In the genomic region with DNA sequence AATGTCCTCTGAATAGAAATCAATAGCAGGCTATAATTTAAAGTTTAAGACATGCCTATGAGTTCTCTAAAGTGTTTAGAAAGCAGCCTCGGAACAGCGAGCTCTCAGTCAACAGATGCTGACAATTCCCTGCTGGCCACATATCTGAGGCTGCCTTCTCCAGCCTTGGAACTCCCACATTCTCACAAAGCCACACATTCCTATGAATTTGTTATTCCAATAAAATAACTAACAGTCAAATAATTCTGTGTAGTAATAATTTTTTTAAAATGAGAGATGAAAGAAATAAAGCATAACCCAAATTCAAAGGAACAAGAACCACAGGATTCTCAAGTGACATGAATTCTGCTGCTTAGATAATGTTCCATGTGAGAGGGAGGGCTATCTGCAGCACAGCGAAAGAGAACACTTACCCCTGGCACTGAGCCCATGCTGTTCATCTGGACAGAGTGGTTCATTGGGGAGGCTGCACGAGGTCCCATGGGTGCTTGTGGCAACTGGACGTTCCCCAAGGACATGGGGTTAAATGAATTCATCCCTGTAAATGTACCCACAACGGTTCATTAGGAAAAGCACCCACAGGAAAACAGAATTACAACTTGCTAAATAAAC, we compare ENCODE assay signal across 16 cellular contexts. TPM values are rescaled to one million over a fixed set of nuclear protein-coding genes. Genes with fewer than 3 reads are reported as not detected.
DNase-seq lines count a peak whose midpoint lies in the region; ATAC-seq and TF ChIP-seq lines count a peak whose summit lies in the region.
"Had no signal": no experiment of that assay in that cellular context is flagged by ENCODE, and none has a peak within 500 bp of the region (broad histone marks: within the 10 kb centered on the region; RNA-seq: fewer than 3 reads in every experiment).

No MANE protein-coding gene starts in this region.

- no peak overlapping the region for H3K4me3 ChIP-seq in HFF-Myc (replicated peaks; ENCODE audit: low read depth, low read length)
- no peak overlapping the region for H3K4me3 ChIP-seq in endodermal cell (ENCODE audit: low read length)
- H3K4me3 ChIP-seq: coronary artery, SJCRH30, upper lobe of right lung had no signal

- H3K9ac ChIP-seq in endodermal cell (ENCODE audit: extremely low read depth, low read length, poor library complexity, severe bottlenecking), result no peak overlapping the region

- H3K36me3 ChIP-seq in endodermal cell (ENCODE audit: control insufficient read depth, insufficient read depth, low read length), result peaks cover 87% of the 10 kb centered on the region

- no peak for TF ChIP-seq CTCF in HFF-Myc (IDR thresholded peaks at IDR 0.05; ENCODE audit: low read depth, low read length, missing control alignments)
- TF ChIP-seq CTCF in endodermal cell (conservative IDR thresholded peaks at IDR 0.05), result no peak

- H3K27me3 Mint-ChIP-seq in endodermal cell (ENCODE audit: insufficient read depth), result no peaks in the 10 kb centered on the region
- H3K27me3 Mint-ChIP-seq: CD4-positive, CD25-positive, alpha-beta regulatory T cell; IgD-negative memory B cell had no signal

- 94 to 100% methylated on average over 4 to 6 of the region's 6 CpGs for WGBS in endodermal cell (ENCODE audit: insufficient coverage in 1 of 2, insufficient read length in 1 of 2), 2 experiments

- ATAC-seq in GM18520 (IDR thresholded peaks at IDR 0.05; ENCODE audit: unreplicated experiment) (no peak), GM21515 (IDR thresholded peaks at IDR 0.05; ENCODE audit: unreplicated experiment) (no peak)
- ATAC-seq: upper lobe of right lung had no signal

- H3K9me3 Mint-ChIP-seq in endodermal cell, result no peaks in the 10 kb centered on the region
- H3K9me3 Mint-ChIP-seq: IgD-negative memory B cell had no signal

- H3K4me1 Mint-ChIP-seq in endodermal cell, result no peaks in the 10 kb centered on the region
- H3K4me1 Mint-ChIP-seq: IgD-negative memory B cell had no signal

- H3K36me3 Mint-ChIP-seq in endodermal cell (ENCODE audit: low read depth), result peaks cover 82% of the 10 kb centered on the region

- DNase-seq in AG08396 (ENCODE audit: low spot score), result peak; percentile 46
- DNase-seq in HFF-Myc (ENCODE audit: extremely low read depth, low read depth), result peak; percentile 11
- no peak for DNase-seq in endodermal cell
- DNase-seq in medulla oblongata (ENCODE audit: extremely low spot score), result peak; percentile 55
- DNase-seq in NK-92 (lab: John Stamatoyannopoulos, UW; ENCODE audit: unreplicated experiment), result no peak
- no peak for DNase-seq in T-helper 1 cell
- DNase-seq: activated effector memory CD4-positive, alpha-beta T cell treated with anti-CD3 and anti-CD28 coated beads, Interleukin-2, amount 50 U/mL, for 16 hours; CD4-positive, CD25-positive, alpha-beta regulatory T cell; NCI-H446; retina; upper lobe of right lung had no signal

- no peak overlapping the region for H3K27ac ChIP-seq in endodermal cell (ENCODE audit: low read depth, low read length)
- H3K27ac ChIP-seq: coronary artery, SJCRH30, upper lobe of right lung had no signal

- H3K4me3 Mint-ChIP-seq in endodermal cell, result no peak overlapping the region
- H3K4me3 Mint-ChIP-seq: CD4-positive, CD25-positive, alpha-beta regulatory T cell; IgD-negative memory B cell had no signal

- no peaks in the 10 kb centered on the region for H3K27me3 ChIP-seq in endodermal cell (ENCODE audit: control insufficient read depth, insufficient read depth, low read length, poor library complexity, severe bottlenecking)
- H3K27me3 ChIP-seq: SJCRH30, upper lobe of right lung had no signal

- no peaks in the 10 kb centered on the region for H3K4me1 ChIP-seq in endodermal cell (ENCODE audit: control insufficient read depth, insufficient read depth, low read length)

- peak overlapping the region; percentile 40 for H3K27ac Mint-ChIP-seq in endodermal cell
- H3K27ac Mint-ChIP-seq: IgD-negative memory B cell had no signal

- H3K9me3 ChIP-seq in endodermal cell (ENCODE audit: control insufficient read depth, low read length), result no peaks in the 10 kb centered on the region
- H3K9me3 ChIP-seq: SJCRH30, upper lobe of right lung had no signal

RNA-seq across cellular contexts. Expression of a gene that starts 56.9 kb away (rescaled TPM):
- total RNA-seq in endodermal cell, result 100 to 1,000 TPM; 144 to 156 TPM
- 114 TPM for polyA plus RNA-seq in endodermal cell (2013, experiment 1 of 2)
- 102 TPM for polyA plus RNA-seq in endodermal cell (2013, experiment 2 of 2)

Comparison
In these comparisons a context has a peak if more than half of its experiments do, and no peak if none do; other contexts are left out.
1. DNase-seq: peak in AG08396 (single experiment), HFF-Myc (single experiment) and medulla oblongata (single experiment); none in endodermal cell (single experiment), NK-92 (single experiment) and T-helper 1 cell (0 of 5).